11 cellular contexts compared by ENCODE assay signal in the genomic region with DNA sequence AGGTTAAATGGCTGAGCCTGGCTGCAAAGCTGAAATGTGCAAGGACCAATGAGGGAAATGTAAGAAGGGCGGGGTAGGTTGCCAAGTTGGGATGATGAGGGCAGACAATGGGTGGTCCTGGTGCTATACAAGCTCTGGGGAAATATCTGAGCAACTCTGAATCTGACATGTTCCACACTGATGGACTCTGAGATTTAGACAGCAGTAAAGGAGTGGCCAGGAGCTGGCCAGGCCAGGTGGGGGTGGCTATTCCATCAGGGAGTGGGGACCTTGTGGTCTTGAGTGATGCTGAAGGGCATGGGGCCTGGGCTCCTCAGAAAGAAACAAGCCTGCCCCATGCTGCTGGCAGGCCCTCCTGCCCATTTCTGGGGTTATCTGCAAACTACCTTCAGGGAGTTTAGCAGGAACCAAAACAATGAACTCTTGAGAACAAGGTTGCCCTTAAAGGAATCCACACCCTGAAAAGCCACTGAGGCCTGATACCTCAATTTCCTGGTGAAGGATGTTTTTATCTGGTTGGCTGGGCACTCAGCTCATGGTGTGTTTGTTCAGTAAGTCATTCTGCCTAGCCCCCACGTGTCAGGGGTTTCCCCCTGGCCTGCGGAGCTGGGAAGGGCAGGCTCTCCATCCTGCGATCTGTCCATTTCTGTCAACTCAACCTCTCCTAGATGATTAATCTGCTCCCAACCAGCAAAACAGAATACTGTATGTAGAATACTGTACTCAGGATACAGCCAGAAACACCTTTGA.
DNase-seq lines count a peak whose midpoint lies in the region; ATAC-seq and TF ChIP-seq lines count a peak whose summit lies in the region.
"Had no signal": no experiment of that assay in that cellular context is flagged by ENCODE, and none has a peak within 500 bp of the region (broad histone marks: within the 10 kb centered on the region; RNA-seq: fewer than 3 reads in every experiment).

No MANE protein-coding gene starts in this region.

- no peak overlapping the region for H3K27ac Mint-ChIP-seq in activated T-helper 17 cell treated with anti-CD3 and anti-CD28 coated beads, Interleukin-2, amount 50 U/mL, for 72 hours
- H3K27ac Mint-ChIP-seq: activated CD4-positive, alpha-beta memory T cell treated with anti-CD3 and anti-CD28 coated beads for 36 hours had no signal

- H3K9ac ChIP-seq in neuronal stem cell (ENCODE audit: low read depth, low read length, poor library complexity): no peak overlapping the region

- H3K79me2 ChIP-seq in PC-9 (ENCODE audit: low read depth): no peaks in the 10 kb centered on the region

- POLR2A ChIA-PET in PC-9 (lab: Charles Lee; ENCODE audit: unreplicated experiment): interaction anchor here (0.6 to 1.0 kb wide), 4 partner anchors 36 to 363 kb away, joined by 3 to 10 read pairs (median 4); no protein-coding TSS in a partner anchor

- H3K36me3 Mint-ChIP-seq in activated T-helper 17 cell treated with anti-CD3 and anti-CD28 coated beads, Interleukin-2, amount 50 U/mL, for 72 hours (ENCODE audit: low read depth): no peaks in the 10 kb centered on the region
- H3K36me3 Mint-ChIP-seq: activated CD4-positive, alpha-beta memory T cell treated with anti-CD3 and anti-CD28 coated beads for 36 hours had no signal

- no peak overlapping the region for H2BK120ac ChIP-seq in neuronal stem cell (ENCODE audit: low read depth, low read length)

- peak overlapping the region; percentile 11 for H2BK15ac ChIP-seq in neuronal stem cell (ENCODE audit: low read length)

- BruUV-seq in PC-9 (replicated peaks; lab: Mats Ljungman, UMichigan): no TSS peak

- peaks cover 26% of the 10 kb centered on the region for H3F3A ChIP-seq in PC-9 (ENCODE audit: insufficient read depth, low read depth)

- no peak overlapping the region for H2AK5ac ChIP-seq in neuronal stem cell (ENCODE audit: low read depth, low read length)

- DNase-seq in Daoy (ENCODE audit: low read depth) (peak; percentile 95), PC-9 (peak; percentile 70 to 97), epithelial cell of proximal tubule (ENCODE audit: low read depth) (peak; percentile 74), neuronal stem cell (ENCODE audit: low spot score) (no peak), NCI-H1930 (lab: John Stamatoyannopoulos, UW) (no peak), AML-193 (lab: John Stamatoyannopoulos, UW) (no peak), NCI-H2081 (lab: John Stamatoyannopoulos, UW) (no peak)
- DNase-seq: activated CD4-positive, alpha-beta memory T cell treated with anti-CD3 and anti-CD28 coated beads for 36 hours; kidney; upper lobe of right lung had no signal

- CTCF ChIA-PET in PC-9 (lab: Charles Lee): no interaction called here

- H3K9me3 Mint-ChIP-seq in activated T-helper 17 cell treated with anti-CD3 and anti-CD28 coated beads, Interleukin-2, amount 50 U/mL, for 72 hours: no peaks in the 10 kb centered on the region
- H3K9me3 Mint-ChIP-seq: activated CD4-positive, alpha-beta memory T cell treated with anti-CD3 and anti-CD28 coated beads for 36 hours had no signal

- no peaks in the 10 kb centered on the region for H3K4me1 Mint-ChIP-seq in activated T-helper 17 cell treated with anti-CD3 and anti-CD28 coated beads, Interleukin-2, amount 50 U/mL, for 72 hours

- H3K4me3 ChIP-seq in PC-9 (peak overlapping the region; percentile 16; the same call in 1 of the 2 replicates), epithelial cell of proximal tubule (ENCODE audit: low read depth, low read length) (no peak overlapping the region), neuronal stem cell (ENCODE audit: low read length in 2 of 2) (no peak overlapping the region)
- H3K4me3 ChIP-seq: upper lobe of right lung had no signal

- no peak overlapping the region for H3K4me3 Mint-ChIP-seq in activated T-helper 17 cell treated with anti-CD3 and anti-CD28 coated beads, Interleukin-2, amount 50 U/mL, for 72 hours
- H3K4me3 Mint-ChIP-seq: activated CD4-positive, alpha-beta memory T cell treated with anti-CD3 and anti-CD28 coated beads for 36 hours had no signal

- no peak for ATAC-seq in activated T-helper 17 cell treated with anti-CD3 and anti-CD28 coated beads, Interleukin-2, amount 50 U/mL, for 72 hours (replicated peaks)
- ATAC-seq: upper lobe of right lung had no signal

- no CpG with 5 or more reads among the region's 4 CpGs for WGBS in neuronal stem cell (ENCODE audit: extremely low coverage in 2 of 2, insufficient read length in 2 of 2, insufficient replicate concordance in 1 of 2), 2 donors

- no peaks in the 10 kb centered on the region for H3K79me1 ChIP-seq in neuronal stem cell (ENCODE audit: low read depth, low read length)

- peak overlapping the region; percentile 67 for H3K4me2 ChIP-seq in PC-9
- no peak overlapping the region for H3K4me2 ChIP-seq in neuronal stem cell (ENCODE audit: insufficient read depth, low read length, poor library complexity, severe bottlenecking)

- no peaks in the 10 kb centered on the region for H4K20me1 ChIP-seq in PC-9 (ENCODE audit: insufficient read depth)

- H3K18ac ChIP-seq in neuronal stem cell (ENCODE audit: low read length): peak overlapping the region; percentile 44

- intact Hi-C loops in PC-9 (cut with micrococcal nuclease; ENCODE audit: unreplicated experiment): loop anchor here (1.0 kb wide), 5 partner anchors 38 to 149 kb away; no protein-coding TSS in a partner anchor

- no peak overlapping the region for H3K14ac ChIP-seq in neuronal stem cell (ENCODE audit: low read length)

- no peak overlapping the region for H4K8ac ChIP-seq in neuronal stem cell (ENCODE audit: low read depth, low read length)

- H2BK5ac ChIP-seq in neuronal stem cell (ENCODE audit: low read length): peak overlapping the region; percentile 3

- H2AFZ ChIP-seq in PC-9 (no peak overlapping the region), neuronal stem cell (ENCODE audit: low read length) (peak overlapping the region; percentile 14)

- no peak overlapping the region for H3K23ac ChIP-seq in neuronal stem cell (ENCODE audit: low read depth, low read length, poor library complexity)

- H3K27me3 ChIP-seq in PC-9 (ENCODE audit: insufficient read depth, low read depth) (no peaks in the 10 kb centered on the region), neuronal stem cell (ENCODE audit: control insufficient read depth in 3 of 3, insufficient read depth in 3 of 3, low read depth in 1 of 3, low read length in 3 of 3) (no peaks in the 10 kb centered on the region)
- H3K27me3 ChIP-seq: upper lobe of right lung had no signal

- TF ChIP-seq CTCF in PC-9 (conservative IDR thresholded peaks at IDR 0.05): no peak
- no peak for TF ChIP-seq CTCF in epithelial cell of proximal tubule (conservative IDR thresholded peaks at IDR 0.05; ENCODE audit: low read depth, low read length)

- H2BK12ac ChIP-seq in neuronal stem cell (ENCODE audit: low read length): no peak overlapping the region

- H3K4ac ChIP-seq in neuronal stem cell (ENCODE audit: low read length): no peak overlapping the region

- H3K9me2 ChIP-seq in PC-9 (ENCODE audit: insufficient read depth): no peaks in the 10 kb centered on the region

- H3K27ac ChIP-seq in PC-9: peak overlapping the region; percentile 94
- H3K27ac ChIP-seq in neuronal stem cell (replicated peaks; ENCODE audit: low read length): no peak overlapping the region
- H3K27ac ChIP-seq: upper lobe of right lung had no signal

- peaks cover 30% of the 10 kb centered on the region for H3K4me1 ChIP-seq in PC-9 (replicated peaks; ENCODE audit: insufficient read depth)
- peaks cover 9 to 17% of the 10 kb centered on the region in 2 donors for H3K4me1 ChIP-seq in neuronal stem cell (ENCODE audit: control insufficient read depth in 2 of 2, insufficient read depth in 1 of 2, low read depth in 1 of 2, low read length in 2 of 2)
- H3K4me1 ChIP-seq: upper lobe of right lung had no signal

- H3K36me3 ChIP-seq in PC-9 (ENCODE audit: low read depth) (no peaks in the 10 kb centered on the region), neuronal stem cell (replicated peaks in 1 of 2; ENCODE audit: control insufficient read depth in 2 of 2, insufficient read depth in 2 of 2, low read length in 2 of 2) (peaks cover 0 to 2% of the 10 kb centered on the region in 2 donors)
- H3K36me3 ChIP-seq: upper lobe of right lung had no signal

- H3K9me3 ChIP-seq in PC-9 (ENCODE audit: insufficient read depth, low read depth): no peaks in the 10 kb centered on the region
- no peaks in the 10 kb centered on the region for H3K9me3 ChIP-seq in neuronal stem cell (replicated peaks in 1 of 2; ENCODE audit: control insufficient read depth in 2 of 2, insufficient read depth in 1 of 2, low read depth in 1 of 2, low read length in 2 of 2)
- H3K9me3 ChIP-seq: upper lobe of right lung had no signal

- H3K27me3 Mint-ChIP-seq in activated T-helper 17 cell treated with anti-CD3 and anti-CD28 coated beads, Interleukin-2, amount 50 U/mL, for 72 hours: no peaks in the 10 kb centered on the region
- H3K27me3 Mint-ChIP-seq: activated CD4-positive, alpha-beta memory T cell treated with anti-CD3 and anti-CD28 coated beads for 36 hours had no signal

- no peak overlapping the region for H4K91ac ChIP-seq in neuronal stem cell (ENCODE audit: low read depth, low read length, poor library complexity)

Comparison
In these comparisons a context has a peak if more than half of its experiments do, and no peak if none do; other contexts are left out.
1. DNase-seq: peak in Daoy (single experiment), PC-9 (2 of 2) and epithelial cell of proximal tubule (single experiment); none in neuronal stem cell (single experiment), NCI-H1930 (0 of 2), AML-193 (0 of 2) and NCI-H2081 (0 of 2).